ENCODE assay signal across 14 cellular contexts in the genomic region with DNA sequence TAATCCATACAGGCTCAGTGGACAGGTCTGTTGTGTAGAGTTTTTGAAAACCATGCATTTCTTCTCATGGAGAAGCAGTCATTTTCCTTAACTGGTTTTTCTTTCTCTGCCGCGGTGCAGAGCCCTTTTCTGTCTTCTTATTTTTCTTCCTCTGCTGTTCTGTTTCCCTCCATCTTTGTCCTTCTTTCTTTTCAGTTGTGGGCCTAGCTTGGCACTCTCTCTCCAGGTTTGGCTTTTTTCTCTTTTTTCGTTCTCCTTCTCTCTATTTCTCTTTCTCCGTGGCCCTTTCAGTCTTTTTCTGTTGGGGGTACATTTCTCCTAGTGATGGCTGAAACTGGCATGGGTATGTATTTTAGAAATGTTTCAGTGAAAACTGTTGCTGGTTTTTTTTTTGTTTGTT. TPM values are rescaled to one million over a fixed set of nuclear protein-coding genes. Genes with fewer than 3 reads are reported as not detected.
DNase-seq lines count a peak whose midpoint lies in the region; ATAC-seq and TF ChIP-seq lines count a peak whose summit lies in the region.
"Had no signal": no experiment of that assay in that cellular context is flagged by ENCODE, and none has a peak within 500 bp of the region (broad histone marks: within the 10 kb centered on the region; RNA-seq: fewer than 3 reads in every experiment).

No MANE protein-coding gene starts in this region.

- H3K4me1 ChIP-seq in HEK293 (ENCODE audit: control insufficient read depth, insufficient read depth, low read length) (peaks cover 14% of the 10 kb centered on the region), mammary epithelial cell (ENCODE audit: insufficient read depth, low read length) (peaks cover 81% of the 10 kb centered on the region), muscle layer of colon (ENCODE audit: insufficient read depth, low read length) (peaks cover 80% of the 10 kb centered on the region), thoracic aorta (ENCODE audit: control insufficient read depth in 1 of 2, low read depth in 2 of 2) (peaks cover 63 to 84% of the 10 kb centered on the region in 2 donors)

- TF ChIP-seq CTCF in HEK293 (tag by site-specific recombination; IDR thresholded peaks at IDR 0.05) (no peak), mammary epithelial cell (conservative IDR thresholded peaks at IDR 0.05 in 1 of 2, IDR thresholded peaks at IDR 0.05 in 1 of 2; ENCODE audit: extremely low read depth in 1 of 2, insufficient read depth in 1 of 2, low read depth in 1 of 2, low read length in 2 of 2) (no peak), thoracic aorta (IDR thresholded peaks at IDR 0.05) (no peak)

- H3K36me3 ChIP-seq in HEK293 (ENCODE audit: control insufficient read depth in 2 of 2, insufficient read depth in 1 of 2, low read length in 2 of 2): no peaks in the 10 kb centered on the region
- H3K36me3 ChIP-seq in mammary epithelial cell (ENCODE audit: insufficient read depth, low read length): no peaks in the 10 kb centered on the region
- H3K36me3 ChIP-seq in muscle layer of colon (ENCODE audit: insufficient read depth, low read length): no peaks in the 10 kb centered on the region
- no peaks in the 10 kb centered on the region for H3K36me3 ChIP-seq in thoracic aorta
- H3K36me3 ChIP-seq: SJSA1 had no signal

- no peak overlapping the region for H3K27ac ChIP-seq in HEK293 (ENCODE audit: extremely low read depth, low read depth, low read length)
- H3K27ac ChIP-seq in mammary epithelial cell (ENCODE audit: insufficient read depth, low read depth, low read length): peak overlapping the region; percentile 85
- H3K27ac ChIP-seq in muscle layer of colon (ENCODE audit: low read depth, low read length): peak overlapping the region; percentile 96
- H3K27ac ChIP-seq in thoracic aorta: peak overlapping the region; percentile 98 to 99
- H3K27ac ChIP-seq: SJSA1 had no signal

- no peak for DNase-seq in mammary epithelial cell
- no peak for DNase-seq in thoracic aorta (ENCODE audit: low spot score)
- no peak for DNase-seq in NCI-H524 (lab: John Stamatoyannopoulos, UW)
- DNase-seq in activated gamma-delta T cell (lab: John Stamatoyannopoulos, UW): no peak
- no peak for DNase-seq in NCI-H2107 treated with DMSO at 0.1 percent for 48 hours (lab: John Stamatoyannopoulos, UW; ENCODE audit: unreplicated experiment)
- DNase-seq: activated CD8-positive, alpha-beta T cell treated with anti-CD3 and anti-CD28 coated beads, Interleukin-2, amount 10 ng/mL, durations not matched to agents 7 days and 5 days; CD4-positive, alpha-beta T cell; hippocampal formation had no signal

- in situ Hi-C loops in mammary epithelial cell (cut with MboI; ENCODE audit: low sequenced_read_pairs in 2 of 2): no loop called here

- H3K4me3 ChIP-seq in HEK293 (ENCODE audit: low read depth, low read length) (no peak overlapping the region), mammary epithelial cell (replicated peaks in 1 of 3; ENCODE audit: insufficient read depth in 1 of 3, low read depth in 2 of 3, low read length in 3 of 3) (no peak overlapping the region), muscle layer of colon (ENCODE audit: low read depth in 1 of 2, low read length in 2 of 2) (no peak overlapping the region), thoracic aorta (peak overlapping the region; percentile 69)
- H3K4me3 ChIP-seq: SJSA1 had no signal

- 11% methylated on average over 4 of the region's 4 CpGs for WGBS in mammary epithelial cell (ENCODE audit: low coverage, missing lambda C conversion rate)

- H3K79me2 ChIP-seq in mammary epithelial cell (ENCODE audit: insufficient read depth, low read length): peaks cover 82% of the 10 kb centered on the region

- no peaks in the 10 kb centered on the region for H3K9me3 ChIP-seq in HEK293 (ENCODE audit: control insufficient read depth, insufficient read depth, low read depth, low read length)
- no peaks in the 10 kb centered on the region for H3K9me3 ChIP-seq in mammary epithelial cell (replicated peaks; ENCODE audit: insufficient read depth, low read length)
- no peaks in the 10 kb centered on the region for H3K9me3 ChIP-seq in muscle layer of colon (ENCODE audit: low read length)
- H3K9me3 ChIP-seq in thoracic aorta: no peaks in the 10 kb centered on the region
- H3K9me3 ChIP-seq: SJSA1 had no signal

- peak overlapping the region; percentile 57 for H3K9ac ChIP-seq in mammary epithelial cell (ENCODE audit: insufficient read depth, low read length)
- peak overlapping the region; percentile 77 for H3K9ac ChIP-seq in muscle layer of colon (ENCODE audit: low read length)

- dilution Hi-C loops in mammary epithelial cell (cut with HindIII; ENCODE audit: low sequenced_read_pairs): no loop called here

- peak overlapping the region; percentile 99 for H3K4me2 ChIP-seq in mammary epithelial cell (ENCODE audit: insufficient read depth, low read depth, low read length)

- H3K27me3 ChIP-seq in mammary epithelial cell (ENCODE audit: insufficient read depth, low read length) (no peaks in the 10 kb centered on the region), muscle layer of colon (ENCODE audit: control insufficient read depth in 1 of 2, insufficient read depth in 2 of 2, low read length in 2 of 2) (no peaks in the 10 kb centered on the region), thoracic aorta (replicated peaks; ENCODE audit: insufficient read depth) (no peaks in the 10 kb centered on the region)
- H3K27me3 ChIP-seq: SJSA1 had no signal

- POLR2A ChIA-PET in HEK293 (lab: Yijun Ruan, JAX): no interaction called here

- intact Hi-C loops in mammary epithelial cell (cut with micrococcal nuclease): no loop called here

- no peak for ATAC-seq in thoracic aorta (ENCODE audit: insufficient number of reproducible peaks, low FRiP score, low read depth)
- ATAC-seq in GM21526 (IDR thresholded peaks at IDR 0.05; ENCODE audit: low FRiP score, unreplicated experiment): no peak
- ATAC-seq: activated CD8-positive, alpha-beta T cell treated with anti-CD3 and anti-CD28 coated beads, Interleukin-2, amount 10 ng/mL, durations not matched to agents 7 days and 5 days had no signal

- H2AFZ ChIP-seq in mammary epithelial cell (ENCODE audit: low read depth, low read length): peak overlapping the region; percentile 32

- H4K20me1 ChIP-seq in mammary epithelial cell (ENCODE audit: insufficient read depth, low read length): no peaks in the 10 kb centered on the region

- no TSS peak for BruUV-seq in mammary epithelial cell (replicated peaks; lab: Mats Ljungman, UMichigan)

- CTCF ChIA-PET in HEK293 (lab: Yijun Ruan, JAX): no interaction called here
- CTCF ChIA-PET in mammary epithelial cell (lab: Charles Lee; ENCODE audit: low non-redundant PET): no interaction called here

TF ChIP-seq in HEK293, 187 proteins besides CTCF, POLR2A, EP300 and RAD21:
- no peak for TF ChIP-seq AEBP2 (tag by site-specific recombination; IDR thresholded peaks at IDR 0.05; ENCODE audit: borderline replicate concordance)
- no peak for TF ChIP-seq ZFHX2 (tag by site-specific recombination; conservative IDR thresholded peaks at IDR 0.05)
- no peak for TF ChIP-seq ZNF398 (tag by site-specific recombination; IDR thresholded peaks at IDR 0.05)
- peak; percentile 61 for TF ChIP-seq ZNF366 (tag by site-specific recombination; conservative IDR thresholded peaks at IDR 0.05)
- peak; percentile 28; the same call in 1 of the 2 replicates for TF ChIP-seq PRDM1 (tag by site-specific recombination; IDR thresholded peaks at IDR 0.05)

RNA-seq across cellular contexts. Expression of gene NFIX, which starts 24.1 kb away (rescaled TPM):
- total RNA-seq in mammary epithelial cell (10 to 100 TPM; 43.2 to 76.1 TPM), thoracic aorta (100 to 1,000 TPM; 126 to 145 TPM)
- polyA plus RNA-seq in mammary epithelial cell: 24.5 TPM
- polyA minus RNA-seq in mammary epithelial cell: 215 TPM

RNA-seq across cellular contexts. Expression of gene DAND5, which starts 50.0 kb away (rescaled TPM):
- under 1 TPM; under 0.01 to 0.28 TPM for total RNA-seq in mammary epithelial cell
- polyA plus RNA-seq in mammary epithelial cell: 0.07 TPM
- not detected for polyA minus RNA-seq in mammary epithelial cell
- not detected for total RNA-seq in thoracic aorta
- total RNA-seq: CD4-positive, alpha-beta T cell; G401; SJSA1; ureter had no signal
